18 cellular contexts compared by ENCODE assay signal in genomic region chr6:17395112-17395511, GRCh38. TPM values are rescaled to one million over a fixed set of nuclear protein-coding genes. Genes with fewer than 3 reads are reported as not detected.
DNase-seq lines count a peak whose midpoint lies in the region; ATAC-seq and TF ChIP-seq lines count a peak whose summit lies in the region.
"Had no signal": no experiment of that assay in that cellular context is flagged by ENCODE, and none has a peak within 500 bp of the region (broad histone marks: within the 10 kb centered on the region; RNA-seq: fewer than 3 reads in every experiment).

No MANE protein-coding gene starts in this region.

- peak overlapping the region; percentile 56 for H3K4me3 ChIP-seq in iPS-18a (ENCODE audit: low read length)
- peak overlapping the region; percentile 65 for H3K4me3 ChIP-seq in skeletal muscle cell (ENCODE audit: low read depth, low read length)

- peak; percentile 22 for DNase-seq in NCI-H748 (lab: John Stamatoyannopoulos, UW; ENCODE audit: unreplicated experiment)
- no peak for DNase-seq in NCI-H748 treated with DMSO at 0.1 percent for 48 hours (lab: John Stamatoyannopoulos, UW)
- DNase-seq in NCI-H69 (lab: John Stamatoyannopoulos, UW): peak; percentile 18
- no peak for DNase-seq in skeletal muscle cell (ENCODE audit: low read depth)
- DNase-seq in SKM-1 treated with dmso at 0.1 percent for 144 hours (lab: John Stamatoyannopoulos, UW; ENCODE audit: unreplicated experiment): no peak
- DNase-seq in omental fat pad (ENCODE audit: low spot score): no peak
- DNase-seq in C1 segment of cervical spinal cord (lab: John Stamatoyannopoulos, UW): no peak
- DNase-seq: CD4-positive, alpha-beta memory T cell; mesendoderm; NCI-H1417; NCI-H226; occipital lobe; SHP77 treated with DMSO at 0.1 percent for 48 hours; stimulated activated CD4-positive, alpha-beta T cell treated with anti-CD3 and anti-CD28 coated beads, Interleukin-12 subunit alpha, Interleukin-12 subunit beta, amount 100 ng/mL, for 4 hours; stimulated activated naive CD4-positive, alpha-beta T cell treated with Interleukin-2 at 50 U/mL for 16 hours had no signal

- no peaks in the 10 kb centered on the region for H3K9me3 ChIP-seq in iPS-18a (ENCODE audit: control insufficient read depth, low read depth, low read length)

- H3K9ac ChIP-seq in iPS-18a (ENCODE audit: low read length): no peak overlapping the region

- TF ChIP-seq CTCF in omental fat pad (IDR thresholded peaks at IDR 0.05): no peak

- peaks cover 8% of the 10 kb centered on the region for H3K4me1 ChIP-seq in iPS-18a (ENCODE audit: control insufficient read depth, low read depth, low read length)

- no peak overlapping the region for H3K27ac ChIP-seq in iPS-18a (ENCODE audit: low read length)

- H3K36me3 ChIP-seq in iPS-18a (ENCODE audit: control insufficient read depth, low read depth, low read length): no peaks in the 10 kb centered on the region

- H3K27me3 ChIP-seq in iPS-18a (ENCODE audit: control insufficient read depth, insufficient read depth, low read length): no peaks in the 10 kb centered on the region

- no peak for ATAC-seq in omental fat pad (ENCODE audit: low FRiP score)
- ATAC-seq: activated T-helper 17 cell treated with anti-CD3 and anti-CD28 coated beads, Interleukin-2, amount 50 U/mL, for 72 hours had no signal

RNA-seq across cellular contexts. Expression of gene CAP2, which starts 1.7 kb away (rescaled TPM):
- 1 to 10 TPM; 3.5 to 8.9 (median 4.5) TPM for total RNA-seq in omental fat pad
- total RNA-seq: activated T-helper 17 cell treated with anti-CD3 and anti-CD28 coated beads, Interleukin-2, amount 50 U/mL, for 72 hours; CD4-positive, alpha-beta memory T cell; T-helper 2 cell treated with Interferon-gamma antibody and Interleukin-4, amounts not matched to agents 100 ng/mL and 5 ng/mL, for 36 hours had no signal

Comparison
In these comparisons a context has a peak if more than half of its experiments do, and no peak if none do; other contexts are left out.
1. DNase-seq: peak in NCI-H748 (single experiment) and NCI-H69 (single experiment); none in NCI-H748 treated with DMSO at 0.1 percent for 48 hours (single experiment), skeletal muscle cell (single experiment), SKM-1 treated with dmso at 0.1 percent for 144 hours (single experiment), omental fat pad (single experiment) and C1 segment of cervical spinal cord (0 of 14).